Comparison of ENCODE assay signal across 9 cellular contexts in genomic region chr3:112136959-112137693, GRCh38. TPM values are rescaled to one million over a fixed set of nuclear protein-coding genes. Genes with fewer than 3 reads are reported as not detected.
DNase-seq lines count a peak whose midpoint lies in the region; ATAC-seq and TF ChIP-seq lines count a peak whose summit lies in the region.
"Had no signal": no experiment of that assay in that cellular context is flagged by ENCODE, and none has a peak within 500 bp of the region (broad histone marks: within the 10 kb centered on the region; RNA-seq: fewer than 3 reads in every experiment).

No MANE protein-coding gene starts in this region.

- H3K4me1 Mint-ChIP-seq in activated naive CD4-positive, alpha-beta T cell treated with anti-CD3 and anti-CD28 coated beads for 36 hours (ENCODE audit: low read depth) = peaks cover 64% of the 10 kb centered on the region

- H3K27ac Mint-ChIP-seq in activated naive CD4-positive, alpha-beta T cell treated with anti-CD3 and anti-CD28 coated beads for 36 hours = no peak overlapping the region

- CTCF ChIA-PET in activated naive CD4-positive, alpha-beta T cell treated with anti-CD3 and anti-CD28 coated beads for 36 hours (lab: Charles Lee) = interaction anchor here (0.6 to 4.3 kb wide), 26 partner anchors 9 to 423 kb away, joined by 3 to 31 read pairs (median 4); partner anchors contain the start of gene SLC9C1

- DNase-seq in NK-92 treated with Interleukin-12 subunit alpha and Interleukin-12 subunit beta, amount 100 ng/mL, for 24 hours (lab: John Stamatoyannopoulos, UW) = peak; percentile 5
- no peak for DNase-seq in NK-92 (lab: John Stamatoyannopoulos, UW; ENCODE audit: unreplicated experiment)
- peak; percentile 78 for DNase-seq in NCI-H2171 treated with DMSO at 0.1 percent for 48 hours (lab: John Stamatoyannopoulos, UW)
- peak; percentile 81 for DNase-seq in activated naive CD4-positive, alpha-beta T cell treated with anti-CD3 and anti-CD28 coated beads for 36 hours
- peak; percentile 61 for DNase-seq in hepatocyte (ENCODE audit: low spot score)
- peak; percentile 18 to 40 for DNase-seq in stimulated activated CD4-positive, alpha-beta T cell treated with anti-CD3 and anti-CD28 coated beads, Interleukin-2, amount 100 ng/mL, for 24 hours
- no peak for DNase-seq in T1000 (lab: John Stamatoyannopoulos, UW)

- H3K4me2 ChIP-seq in hepatocyte = no peak overlapping the region

- no peaks in the 10 kb centered on the region for H3K36me3 ChIP-seq in hepatocyte (replicated peaks; ENCODE audit: insufficient read depth, low read depth)
- H3K36me3 ChIP-seq: thoracic aorta had no signal

- WGBS in hepatocyte (ENCODE audit: low lambda C conversion rate, missing lambda C conversion rate) = 29% methylated on average over 5 of the region's 5 CpGs

- intact Hi-C loops in activated naive CD4-positive, alpha-beta T cell treated with anti-CD3 and anti-CD28 coated beads for 36 hours (cut with micrococcal nuclease) = loop anchor here (1.0 to 5.0 kb wide), 6 partner anchors 156 to 600 kb away; no protein-coding TSS in a partner anchor

- no peak overlapping the region for H3K4me3 Mint-ChIP-seq in activated naive CD4-positive, alpha-beta T cell treated with anti-CD3 and anti-CD28 coated beads for 36 hours

- no peaks in the 10 kb centered on the region for H3K27me3 Mint-ChIP-seq in activated naive CD4-positive, alpha-beta T cell treated with anti-CD3 and anti-CD28 coated beads for 36 hours (ENCODE audit: low read depth)

- TF ChIP-seq CTCF in hepatocyte (IDR thresholded peaks at IDR 0.05; ENCODE audit: poor library complexity) = peak; percentile 69

- no peak overlapping the region for H3K27ac ChIP-seq in hepatocyte
- H3K27ac ChIP-seq: thoracic aorta had no signal

- H3K36me3 Mint-ChIP-seq in activated naive CD4-positive, alpha-beta T cell treated with anti-CD3 and anti-CD28 coated beads for 36 hours (ENCODE audit: low read depth) = no peaks in the 10 kb centered on the region

- no peaks in the 10 kb centered on the region for H3K9me3 Mint-ChIP-seq in activated naive CD4-positive, alpha-beta T cell treated with anti-CD3 and anti-CD28 coated beads for 36 hours

- H3K79me2 ChIP-seq in hepatocyte = no peaks in the 10 kb centered on the region

- H3K4me3 ChIP-seq in hepatocyte = no peak overlapping the region
- H3K4me3 ChIP-seq: thoracic aorta had no signal

- H2AFZ ChIP-seq in hepatocyte = no peak overlapping the region

- no peaks in the 10 kb centered on the region for H3K9me3 ChIP-seq in hepatocyte (ENCODE audit: low read depth)
- H3K9me3 ChIP-seq: thoracic aorta had no signal

- no peaks in the 10 kb centered on the region for H3K9me2 ChIP-seq in hepatocyte (replicated peaks; ENCODE audit: insufficient read depth)

- H3K27me3 ChIP-seq in hepatocyte = no peaks in the 10 kb centered on the region

- H4K20me1 ChIP-seq in hepatocyte (ENCODE audit: insufficient read depth, poor library complexity, severe bottlenecking) = no peaks in the 10 kb centered on the region

- no peaks in the 10 kb centered on the region for H3K4me1 ChIP-seq in hepatocyte (ENCODE audit: insufficient read depth)

- ATAC-seq in HG02763 (IDR thresholded peaks at IDR 0.05; ENCODE audit: unreplicated experiment) = peak; percentile 24

RNA-seq across cellular contexts. Expression of gene GCSAM, which starts 4.1 kb away (rescaled TPM):
- 10 to 100 TPM; 14.5 to 14.6 TPM for total RNA-seq in activated naive CD4-positive, alpha-beta T cell treated with anti-CD3 and anti-CD28 coated beads for 36 hours
- total RNA-seq in hepatocyte = not detected in 2 replicates
- 0.66 and 1.3 TPM in 2 replicates for polyA plus RNA-seq in hepatocyte

RNA-seq across cellular contexts. Expression of gene C3orf52, which starts 50.9 kb away (rescaled TPM):
- 1 to 10 TPM; 3.1 to 3.8 TPM for total RNA-seq in activated naive CD4-positive, alpha-beta T cell treated with anti-CD3 and anti-CD28 coated beads for 36 hours
- 14.6 and 20.7 TPM in 2 replicates for total RNA-seq in hepatocyte
- polyA plus RNA-seq in hepatocyte = 9.3 and 16.3 TPM in 2 replicates

Comparison
In these comparisons a context has a peak if more than half of its experiments do, and no peak if none do; other contexts are left out.
1. DNase-seq: peak in NK-92 treated with Interleukin-12 subunit alpha and Interleukin-12 subunit beta, amount 100 ng/mL, for 24 hours (single experiment), NCI-H2171 treated with DMSO at 0.1 percent for 48 hours (single experiment), activated naive CD4-positive, alpha-beta T cell treated with anti-CD3 and anti-CD28 coated beads for 36 hours (single experiment), hepatocyte (single experiment) and stimulated activated CD4-positive, alpha-beta T cell treated with anti-CD3 and anti-CD28 coated beads, Interleukin-2, amount 100 ng/mL, for 24 hours (2 of 2); none in NK-92 (single experiment) and T1000 (single experiment).
2. RNA of gene GCSAM, which starts 4.1 kb away (total RNA-seq): 14.5 to 14.6 TPM in activated naive CD4-positive, alpha-beta T cell treated with anti-CD3 and anti-CD28 coated beads for 36 hours; not detected in hepatocyte; every median in the first group is over 10 times any median in the second.